In genomic region chr10:48307584-48307983, GRCh38 we compare ENCODE assay signal across 9 cellular contexts. TPM values are rescaled to one million over a fixed set of nuclear protein-coding genes. Genes with fewer than 3 reads are reported as not detected.
DNase-seq lines count a peak whose midpoint lies in the region; ATAC-seq and TF ChIP-seq lines count a peak whose summit lies in the region.
"Had no signal": no experiment of that assay in that cellular context is flagged by ENCODE, and none has a peak within 500 bp of the region (broad histone marks: within the 10 kb centered on the region; RNA-seq: fewer than 3 reads in every experiment).

No MANE protein-coding gene starts in this region.

- CTCF ChIA-PET in RWPE1 (lab: Yijun Ruan, JAX) = no interaction called here

- DNase-seq in GM13977 (ENCODE audit: low spot score) = peak; percentile 24
- no peak for DNase-seq in RWPE1 (ENCODE audit: low spot score)
- DNase-seq in esophagus squamous epithelium (lab: John Stamatoyannopoulos, UW) = no peak
- no peak for DNase-seq in sigmoid colon
- DNase-seq in NK-92 treated with Interleukin-12 subunit alpha and Interleukin-12 subunit beta, amount 100 ng/mL, for 24 hours (lab: John Stamatoyannopoulos, UW) = no peak
- DNase-seq in NCI-H1930 (lab: John Stamatoyannopoulos, UW) = no peak
- DNase-seq: NCI-H187 treated with DMSO at 0.1 percent for 48 hours had no signal

- H3K9me3 ChIP-seq in esophagus squamous epithelium (no peaks in the 10 kb centered on the region), sigmoid colon (no peaks in the 10 kb centered on the region)

- H3K27me3 ChIP-seq in esophagus squamous epithelium (no peaks in the 10 kb centered on the region), sigmoid colon (no peaks in the 10 kb centered on the region)

- TF ChIP-seq EP300 in sigmoid colon (IDR thresholded peaks at IDR 0.05) = no peak

- in situ Hi-C loops in GM13977 (cut with MboI; ENCODE audit: low pct_unique_long_range_greater_than_20kb, low sequenced_read_pairs, unreplicated experiment) = no loop called here

- TF ChIP-seq CTCF in GM13977 (IDR thresholded peaks at IDR 0.05; ENCODE audit: extremely low read depth, insufficient read depth, missing control alignments) (no peak), RWPE1 (conservative IDR thresholded peaks at IDR 0.05; ENCODE audit: low read depth) (no peak), esophagus squamous epithelium (IDR thresholded peaks at IDR 0.05) (no peak), sigmoid colon (IDR thresholded peaks at IDR 0.05) (no peak)

- WGBS in esophagus squamous epithelium, 2 donors = 10 to 15% methylated on average over 5 of the region's 5 CpGs
- 12 to 17% methylated on average over 5 of the region's 5 CpGs for WGBS in sigmoid colon, 2 donors

- H3K36me3 ChIP-seq in esophagus squamous epithelium (no peaks in the 10 kb centered on the region), sigmoid colon (no peaks in the 10 kb centered on the region)

- H3K4me3 ChIP-seq in esophagus squamous epithelium (peak overlapping the region; percentile 72 to 99 (median 90)), sigmoid colon (peak overlapping the region; percentile 86 to 98 (median 96))

- POLR2A ChIA-PET in RWPE1 (lab: Yijun Ruan, JAX; ENCODE audit: low non-redundant PET) = no interaction called here

- TF ChIP-seq POLR2A in esophagus squamous epithelium (IDR thresholded peaks at IDR 0.05) = no peak
- TF ChIP-seq POLR2A in sigmoid colon (IDR thresholded peaks at IDR 0.05) = no peak

- H3K27ac ChIP-seq in RWPE1 = peak overlapping the region; percentile 82
- H3K27ac ChIP-seq in esophagus squamous epithelium = peak overlapping the region in 3 of 4 donors; percentile 88 to 98 (median 96)
- peak overlapping the region; percentile 97 to 98 (median 98) for H3K27ac ChIP-seq in sigmoid colon

- H3K4me1 ChIP-seq in esophagus squamous epithelium = peaks cover 5 to 47% (median 6%) of the 10 kb centered on the region in 3 donors
- H3K4me1 ChIP-seq in sigmoid colon = peaks cover 0 to 44% (median 26%) of the 10 kb centered on the region in 4 donors

- intact Hi-C loops in esophagus squamous epithelium (cut with DNase I) (no loop called here), sigmoid colon (cut with DNase I) (loop anchor here (5.0 to 10.0 kb wide), 3 partner anchors 350 to 1227 kb away; partner anchors contain the start of genes ERCC6 and VSTM4)

- ATAC-seq in GM21515 (IDR thresholded peaks at IDR 0.05; ENCODE audit: unreplicated experiment) = no peak
- no peak for ATAC-seq in HG03469 (IDR thresholded peaks at IDR 0.05; ENCODE audit: unreplicated experiment)

RNA-seq across cellular contexts. Expression of gene MAPK8, which starts 1.1 kb away (rescaled TPM):
- 10 to 100 TPM; 27.4 to 43.5 (median 36.5) TPM for total RNA-seq in esophagus squamous epithelium
- total RNA-seq in sigmoid colon = 10 to 100 TPM; 46.7 to 74.5 (median 60.6) TPM
- 10 to 100 TPM; 17.4 to 31.9 (median 26.4) TPM for polyA plus RNA-seq in sigmoid colon

RNA-seq across cellular contexts. Expression of gene FRMPD2, which starts 33.1 kb away (rescaled TPM):
- not detected for total RNA-seq in esophagus squamous epithelium
- not detected for total RNA-seq in sigmoid colon
- under 1 TPM in 1 of 3 donors, not detected in 2; 0.09 TPM for polyA plus RNA-seq in sigmoid colon
